9 cellular contexts compared by ENCODE assay signal in genomic region chr7:129095258-129095657, GRCh38. TPM values are rescaled to one million over a fixed set of nuclear protein-coding genes. Genes with fewer than 3 reads are reported as not detected.
A peak's percentile ranks its signal among the peaks of the same experiment; 100 is the strongest.
DNase-seq lines count a peak whose midpoint lies in the region; ATAC-seq and TF ChIP-seq lines count a peak whose summit lies in the region.
"Had no signal": no experiment of that assay in that cellular context is flagged by ENCODE, and none has a peak within 500 bp of the region (broad histone marks: within the 10 kb centered on the region; RNA-seq: fewer than 3 reads in every experiment).

No MANE protein-coding gene starts in this region.

- H3K36me3 ChIP-seq in KOPT-K1 (ENCODE audit: insufficient read depth, low read length): no peaks in the 10 kb centered on the region
- H3K36me3 ChIP-seq: HAP-1 had no signal

- CTCF ChIA-PET in activated CD4-positive, alpha-beta T cell treated with anti-CD3 and anti-CD28 coated beads for 36 hours (lab: Charles Lee): interaction anchor here (0.6 to 1.3 kb wide), 3 partner anchors 29 to 811 kb away, joined by 3 to 5 read pairs (median 4); no protein-coding TSS in a partner anchor

- H3K27ac ChIP-seq in KOPT-K1 (ENCODE audit: low read depth, low read length, poor library complexity, severe bottlenecking): peak overlapping the region; percentile 38

- POLR2A ChIA-PET in activated CD4-positive, alpha-beta T cell treated with anti-CD3 and anti-CD28 coated beads for 36 hours (lab: Charles Lee): no interaction called here
- POLR2A ChIA-PET in naive thymus-derived CD8-positive, alpha-beta T cell (lab: Charles Lee): interaction anchor here (0.7 to 1.8 kb wide), 2 partner anchors 41 to 43 kb away, joined by 4 to 10 read pairs; partner anchors contain the start of gene TNPO3

- no peak for TF ChIP-seq CTCF in nephron progenitor cell (IDR thresholded peaks at IDR 0.05)

- H3K27me3 Mint-ChIP-seq in activated CD4-positive, alpha-beta T cell treated with anti-CD3 and anti-CD28 coated beads for 36 hours: no peaks in the 10 kb centered on the region
- H3K27me3 Mint-ChIP-seq in naive thymus-derived CD8-positive, alpha-beta T cell: no peaks in the 10 kb centered on the region
- H3K27me3 Mint-ChIP-seq in nephron progenitor cell (ENCODE audit: low read depth, poor library complexity): peaks cover 19% of the 10 kb centered on the region

- DNase-seq in activated CD4-positive, alpha-beta T cell treated with anti-CD3 and anti-CD28 coated beads for 36 hours: peak; percentile 13
- DNase-seq in activated CD4-positive, alpha-beta T cell treated with anti-CD3 and anti-CD28 coated beads, Interleukin-2, amount 50 U/mL, for 4 hours: no peak
- peak in 7 of 10 donors; percentile 9 to 67 (median 42) for DNase-seq in naive thymus-derived CD8-positive, alpha-beta T cell
- DNase-seq in LoVo (ENCODE audit: low spot score) (no peak), nephron progenitor cell (no peak)

- H3K9me3 Mint-ChIP-seq in activated CD4-positive, alpha-beta T cell treated with anti-CD3 and anti-CD28 coated beads for 36 hours (ENCODE audit: low read depth): no peaks in the 10 kb centered on the region
- no peaks in the 10 kb centered on the region for H3K9me3 Mint-ChIP-seq in naive thymus-derived CD8-positive, alpha-beta T cell
- H3K9me3 Mint-ChIP-seq in nephron progenitor cell: no peaks in the 10 kb centered on the region

- ATAC-seq in activated CD4-positive, alpha-beta T cell treated with anti-CD3 and anti-CD28 coated beads for 36 hours: peak; percentile 52
- ATAC-seq in GM21723 (IDR thresholded peaks at IDR 0.05; ENCODE audit: unreplicated experiment) (peak; percentile 80), esophagus mucosa (no peak)
- peak; percentile 83 to 98 for ATAC-seq in naive thymus-derived CD8-positive, alpha-beta T cell

- no peak overlapping the region for H3K4me3 Mint-ChIP-seq in activated CD4-positive, alpha-beta T cell treated with anti-CD3 and anti-CD28 coated beads for 36 hours
- H3K4me3 Mint-ChIP-seq in naive thymus-derived CD8-positive, alpha-beta T cell: peak overlapping the region in 9 of 10 donors; percentile 31 to 70 (median 51)
- H3K4me3 Mint-ChIP-seq in nephron progenitor cell: no peak overlapping the region

- intact Hi-C loops in activated CD4-positive, alpha-beta T cell treated with anti-CD3 and anti-CD28 coated beads for 36 hours (cut with DNase I, micrococcal nuclease): no loop called here

- no peak overlapping the region for H3K27ac Mint-ChIP-seq in activated CD4-positive, alpha-beta T cell treated with anti-CD3 and anti-CD28 coated beads for 36 hours
- peak overlapping the region; percentile 65 to 95 (median 90) for H3K27ac Mint-ChIP-seq in naive thymus-derived CD8-positive, alpha-beta T cell
- no peak overlapping the region for H3K27ac Mint-ChIP-seq in nephron progenitor cell

- H3K36me3 Mint-ChIP-seq in activated CD4-positive, alpha-beta T cell treated with anti-CD3 and anti-CD28 coated beads for 36 hours (ENCODE audit: low read depth): no peaks in the 10 kb centered on the region
- H3K36me3 Mint-ChIP-seq in naive thymus-derived CD8-positive, alpha-beta T cell: no peaks in the 10 kb centered on the region
- H3K36me3 Mint-ChIP-seq in nephron progenitor cell (ENCODE audit: low read depth): no peaks in the 10 kb centered on the region

- H3K4me1 Mint-ChIP-seq in activated CD4-positive, alpha-beta T cell treated with anti-CD3 and anti-CD28 coated beads for 36 hours: peaks cover 16% of the 10 kb centered on the region
- peaks cover 9 to 26% (median 20%) of the 10 kb centered on the region in 4 donors for H3K4me1 Mint-ChIP-seq in naive thymus-derived CD8-positive, alpha-beta T cell
- peaks cover 5% of the 10 kb centered on the region for H3K4me1 Mint-ChIP-seq in nephron progenitor cell

- no peaks in the 10 kb centered on the region for H3K9me3 ChIP-seq in KOPT-K1 (ENCODE audit: insufficient read depth, low read length, poor library complexity, severe bottlenecking)
- H3K9me3 ChIP-seq: HAP-1 had no signal

RNA-seq across cellular contexts. Expression of gene TNPO3, which starts 40.3 kb away (rescaled TPM):
- 10 to 100 TPM; 57.7 to 60.5 TPM for total RNA-seq in activated CD4-positive, alpha-beta T cell treated with anti-CD3 and anti-CD28 coated beads for 36 hours
- total RNA-seq in naive thymus-derived CD8-positive, alpha-beta T cell: 10 to 100 TPM; 39.3 to 40.3 TPM
- 10 to 100 TPM; 30.3 to 36.3 (median 33.8) TPM for polyA plus RNA-seq in naive thymus-derived CD8-positive, alpha-beta T cell
- 31.9 TPM for total RNA-seq in esophagus mucosa

RNA-seq across cellular contexts. Expression of gene TSPAN33, which starts 49.2 kb away (rescaled TPM):
- 1 to 10 TPM; 6.5 to 7.5 TPM for total RNA-seq in activated CD4-positive, alpha-beta T cell treated with anti-CD3 and anti-CD28 coated beads for 36 hours
- 10 to 100 TPM; 12.4 to 13.3 TPM for total RNA-seq in naive thymus-derived CD8-positive, alpha-beta T cell
- polyA plus RNA-seq in naive thymus-derived CD8-positive, alpha-beta T cell: 10 to 100 TPM in 1 of 3 donors, 1 to 10 TPM in 2; 6.0 to 24.3 (median 6.8) TPM
- 1.6 TPM for total RNA-seq in esophagus mucosa

Comparison
In these comparisons a context has a peak if more than half of its experiments do, and no peak if none do; other contexts are left out.
1. DNase-seq: peak in activated CD4-positive, alpha-beta T cell treated with anti-CD3 and anti-CD28 coated beads for 36 hours (single experiment) and naive thymus-derived CD8-positive, alpha-beta T cell (7 of 10); none in activated CD4-positive, alpha-beta T cell treated with anti-CD3 and anti-CD28 coated beads, Interleukin-2, amount 50 U/mL, for 4 hours (0 of 2), LoVo (single experiment) and nephron progenitor cell (single experiment).
2. H3K27ac Mint-ChIP-seq: peak in naive thymus-derived CD8-positive, alpha-beta T cell (10 of 10); none in activated CD4-positive, alpha-beta T cell treated with anti-CD3 and anti-CD28 coated beads for 36 hours (single experiment) and nephron progenitor cell (single experiment).
3. H3K4me3 Mint-ChIP-seq: peak in naive thymus-derived CD8-positive, alpha-beta T cell (9 of 10); none in activated CD4-positive, alpha-beta T cell treated with anti-CD3 and anti-CD28 coated beads for 36 hours (single experiment) and nephron progenitor cell (single experiment).